8 cellular contexts compared by ENCODE assay signal in genomic region chr11:115610908-115611307, GRCh38.
"Had no signal": no experiment of that assay in that cellular context is flagged by ENCODE, and none has a peak within 500 bp of the region (broad histone marks: within the 10 kb centered on the region; RNA-seq: fewer than 3 reads in every experiment).

No MANE protein-coding gene starts in this region.

- H3K36me3 Mint-ChIP-seq: IgD-negative memory B cell had no signal

- H3K4me3 Mint-ChIP-seq: H9, IgD-negative memory B cell had no signal

- H2AFZ ChIP-seq: GM23248 had no signal

- H3K27ac Mint-ChIP-seq: IgD-negative memory B cell had no signal

- DNase-seq: GM23248, GOT3, H9, HCEC 1CT, KBM-7 had no signal

- H3K27ac ChIP-seq: GM23248 had no signal

- H3K4me3 ChIP-seq: GM23248 had no signal

- FAIRE-seq: H54, HTR-8/SVneo had no signal

- H3K4me1 Mint-ChIP-seq: IgD-negative memory B cell had no signal

- H3K9me3 Mint-ChIP-seq: H9 had no signal

- H3K9ac ChIP-seq: GM23248 had no signal
